ENCODE assay signal across 9 cellular contexts in the genomic region with DNA sequence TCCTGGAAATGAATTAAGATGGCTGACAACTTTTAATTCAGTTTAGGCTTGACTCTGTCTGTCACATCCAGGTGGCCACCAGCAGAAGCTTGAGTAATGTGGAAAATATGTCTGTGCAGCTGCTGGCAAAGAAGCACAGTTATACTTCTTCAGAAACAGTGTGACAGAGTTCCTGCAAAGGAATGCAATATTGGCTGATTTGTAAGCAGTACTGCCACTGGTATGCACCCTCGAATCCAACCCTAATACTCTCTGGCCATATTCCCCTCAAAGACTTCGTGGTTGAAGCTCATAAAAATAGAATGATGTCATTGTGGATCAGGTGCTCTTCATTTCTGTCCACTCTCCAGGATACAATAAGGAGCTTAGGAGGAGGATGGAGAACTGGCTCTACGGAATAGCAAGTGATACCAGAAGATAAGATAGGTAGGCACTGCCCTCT.
DNase-seq lines count a peak whose midpoint lies in the region; ATAC-seq and TF ChIP-seq lines count a peak whose summit lies in the region.
"Had no signal": no experiment of that assay in that cellular context is flagged by ENCODE, and none has a peak within 500 bp of the region (broad histone marks: within the 10 kb centered on the region; RNA-seq: fewer than 3 reads in every experiment).

No MANE protein-coding gene starts in this region.

- no peaks in the 10 kb centered on the region for H3K27me3 ChIP-seq in spleen (replicated peaks in 1 of 7)

- H3K27ac ChIP-seq in spleen, result peak overlapping the region in 4 of 8 donors; percentile 8 to 47 (median 14)

- H3K9me3 ChIP-seq in spleen, result peaks cover 0 to 13% (median 5%) of the 10 kb centered on the region in 8 donors

- H3K36me3 ChIP-seq in spleen, result no peaks in the 10 kb centered on the region

- intact Hi-C loops in spleen (cut with DNase I; ENCODE audit: low total_unique reads), result no loop called here

- no peak overlapping the region for H3K4me3 ChIP-seq in epithelial cell of proximal tubule (ENCODE audit: low read depth, low read length)
- no peak overlapping the region for H3K4me3 ChIP-seq in spleen

- 65 to 79% (median 69%) methylated on average over 3 of the region's 3 CpGs for WGBS in spleen, 5 donors

- no peak for ATAC-seq in HG02885 (IDR thresholded peaks at IDR 0.05; ENCODE audit: poor library complexity, unreplicated experiment)

- peak; percentile 53 for DNase-seq in NOMO-1 treated with DMSO at 0.1 percent for 48 hours (lab: John Stamatoyannopoulos, UW; ENCODE audit: unreplicated experiment)
- DNase-seq in NOMO-1 treated with dmso at 0.1 percent for 144 hours (lab: John Stamatoyannopoulos, UW; ENCODE audit: unreplicated experiment), result no peak
- DNase-seq in MV-4-11 (lab: John Stamatoyannopoulos, UW), result peak; percentile 25
- peak; percentile 32 for DNase-seq in epithelial cell of proximal tubule (ENCODE audit: low read depth)
- DNase-seq in stimulated activated CD8-positive, alpha-beta memory T cell treated with anti-CD3 and anti-CD28 coated beads, Interleukin-4, amount 100 ng/mL, for 48 hours, result peak; percentile 30
- DNase-seq in DMS53 (lab: John Stamatoyannopoulos, UW), result no peak
- DNase-seq in spleen, result no peak
- DNase-seq: activated naive CD8-positive, alpha-beta T cell treated with anti-CD3 and anti-CD28 coated beads, Interleukin-2, amount 10 ng/mL, durations not matched to agents 7 days and 5 days had no signal

- no peak for TF ChIP-seq POLR2A in spleen (IDR thresholded peaks at IDR 0.05)

- TF ChIP-seq CTCF in epithelial cell of proximal tubule (conservative IDR thresholded peaks at IDR 0.05; ENCODE audit: low read depth, low read length) (no peak), spleen (IDR thresholded peaks at IDR 0.05 in 8 of 11, conservative IDR thresholded peaks at IDR 0.05 in 3 of 11) (no peak)

- peaks cover 6 to 40% (median 23%) of the 10 kb centered on the region in 6 donors for H3K4me1 ChIP-seq in spleen

Comparison
In these comparisons a context has a peak if more than half of its experiments do, and no peak if none do; other contexts are left out.
1. DNase-seq: peak in NOMO-1 treated with DMSO at 0.1 percent for 48 hours (single experiment), MV-4-11 (single experiment), epithelial cell of proximal tubule (single experiment) and stimulated activated CD8-positive, alpha-beta memory T cell treated with anti-CD3 and anti-CD28 coated beads, Interleukin-4, amount 100 ng/mL, for 48 hours (single experiment); none in NOMO-1 treated with dmso at 0.1 percent for 144 hours (single experiment), DMS53 (single experiment) and spleen (single experiment).